In genomic region chr17:80063815-80064585, GRCh38 we compare ENCODE assay signal across 1 cellular context.
A peak's percentile ranks its signal among the peaks of the same experiment; 100 is the strongest.
TF ChIP-seq lines count a peak whose summit lies in the region.

No MANE protein-coding gene starts in this region.

TF ChIP-seq in HepG2, 621 proteins besides CTCF, POLR2A, EP300 and RAD21 (continued from another document and continues in another):
- TF ChIP-seq, protein P1, sequence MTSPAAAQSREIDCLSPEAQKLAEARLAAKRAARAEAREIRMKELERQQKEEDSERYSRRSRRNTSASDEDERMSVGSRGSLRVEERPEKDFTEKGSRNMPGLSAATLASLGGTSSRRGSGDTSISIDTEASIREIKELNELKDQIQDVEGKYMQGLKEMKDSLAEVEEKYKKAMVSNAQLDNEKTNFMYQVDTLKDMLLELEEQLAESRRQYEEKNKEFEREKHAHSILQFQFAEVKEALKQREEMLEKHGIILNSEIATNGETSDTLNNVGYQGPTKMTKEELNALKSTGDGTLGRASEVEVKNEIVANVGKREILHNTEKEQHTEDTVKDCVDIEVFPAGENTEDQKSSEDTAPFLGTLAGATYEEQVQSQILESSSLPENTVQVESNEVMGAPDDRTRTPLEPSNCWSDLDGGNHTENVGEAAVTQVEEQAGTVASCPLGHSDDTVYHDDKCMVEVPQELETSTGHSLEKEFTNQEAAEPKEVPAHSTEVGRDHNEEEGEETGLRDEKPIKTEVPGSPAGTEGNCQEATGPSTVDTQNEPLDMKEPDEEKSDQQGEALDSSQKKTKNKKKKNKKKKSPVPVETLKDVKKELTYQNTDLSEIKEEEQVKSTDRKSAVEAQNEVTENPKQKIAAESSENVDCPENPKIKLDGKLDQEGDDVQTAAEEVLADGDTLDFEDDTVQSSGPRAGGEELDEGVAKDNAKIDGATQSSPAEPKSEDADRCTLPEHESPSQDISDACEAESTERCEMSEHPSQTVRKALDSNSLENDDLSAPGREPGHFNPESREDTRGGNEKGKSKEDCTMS (CRISPR knock-in tag; conservative IDR thresholded peaks at IDR 0.05): no peak
- TF ChIP-seq, protein P2, sequence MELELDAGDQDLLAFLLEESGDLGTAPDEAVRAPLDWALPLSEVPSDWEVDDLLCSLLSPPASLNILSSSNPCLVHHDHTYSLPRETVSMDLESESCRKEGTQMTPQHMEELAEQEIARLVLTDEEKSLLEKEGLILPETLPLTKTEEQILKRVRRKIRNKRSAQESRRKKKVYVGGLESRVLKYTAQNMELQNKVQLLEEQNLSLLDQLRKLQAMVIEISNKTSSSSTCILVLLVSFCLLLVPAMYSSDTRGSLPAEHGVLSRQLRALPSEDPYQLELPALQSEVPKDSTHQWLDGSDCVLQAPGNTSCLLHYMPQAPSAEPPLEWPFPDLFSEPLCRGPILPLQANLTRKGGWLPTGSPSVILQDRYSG (CRISPR knock-in tag; IDR thresholded peaks at IDR 0.05): no peak
- TF ChIP-seq ZMAT5 (CRISPR knock-in tag; IDR thresholded peaks at IDR 0.05; ENCODE audit: borderline replicate concordance, low read depth): no peak
- TF ChIP-seq ZNF784 (CRISPR knock-in tag; IDR thresholded peaks at IDR 0.05; ENCODE audit: borderline replicate concordance): no peak
- TF ChIP-seq ZNF251 (CRISPR knock-in tag; IDR thresholded peaks at IDR 0.05): no peak
- TF ChIP-seq, protein P3, sequence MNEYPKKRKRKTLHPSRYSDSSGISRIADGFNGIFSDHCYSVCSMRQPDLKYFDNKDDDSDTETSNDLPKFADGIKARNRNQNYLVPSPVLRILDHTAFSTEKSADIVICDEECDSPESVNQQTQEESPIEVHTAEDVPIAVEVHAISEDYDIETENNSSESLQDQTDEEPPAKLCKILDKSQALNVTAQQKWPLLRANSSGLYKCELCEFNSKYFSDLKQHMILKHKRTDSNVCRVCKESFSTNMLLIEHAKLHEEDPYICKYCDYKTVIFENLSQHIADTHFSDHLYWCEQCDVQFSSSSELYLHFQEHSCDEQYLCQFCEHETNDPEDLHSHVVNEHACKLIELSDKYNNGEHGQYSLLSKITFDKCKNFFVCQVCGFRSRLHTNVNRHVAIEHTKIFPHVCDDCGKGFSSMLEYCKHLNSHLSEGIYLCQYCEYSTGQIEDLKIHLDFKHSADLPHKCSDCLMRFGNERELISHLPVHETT (CRISPR knock-in tag; conservative IDR thresholded peaks at IDR 0.05): no peak
- TF ChIP-seq, protein P4, sequence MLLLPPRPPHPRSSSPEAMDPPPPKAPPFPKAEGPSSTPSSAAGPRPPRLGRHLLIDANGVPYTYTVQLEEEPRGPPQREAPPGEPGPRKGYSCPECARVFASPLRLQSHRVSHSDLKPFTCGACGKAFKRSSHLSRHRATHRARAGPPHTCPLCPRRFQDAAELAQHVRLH (CRISPR knock-in tag; IDR thresholded peaks at IDR 0.05; ENCODE audit: borderline replicate concordance, low read depth): no peak
- TF ChIP-seq KLF11 (CRISPR knock-in tag; IDR thresholded peaks at IDR 0.05): no peak
- TF ChIP-seq ZNF879 (CRISPR knock-in tag; IDR thresholded peaks at IDR 0.05): no peak
- TF ChIP-seq ZSCAN12 (CRISPR knock-in tag; IDR thresholded peaks at IDR 0.05): no peak
- TF ChIP-seq TCF7 (IDR thresholded peaks at IDR 0.05; ENCODE audit: low read depth): peak; percentile 7; the same call in 1 of the 2 replicates
- no peak for TF ChIP-seq CHD4 (IDR thresholded peaks at IDR 0.05; ENCODE audit: borderline replicate concordance, low read length)
- no peak for TF ChIP-seq CC2D1A (CRISPR knock-in tag; IDR thresholded peaks at IDR 0.05)
- TF ChIP-seq ATM (IDR thresholded peaks at IDR 0.05; ENCODE audit: borderline replicate concordance): no peak
- no peak for TF ChIP-seq ZNF460 (CRISPR knock-in tag; IDR thresholded peaks at IDR 0.05; ENCODE audit: borderline replicate concordance)
- TF ChIP-seq MTERF4 (CRISPR knock-in tag; IDR thresholded peaks at IDR 0.05): no peak
- TF ChIP-seq ZNF841 (CRISPR knock-in tag; IDR thresholded peaks at IDR 0.05; ENCODE audit: borderline replicate concordance): no peak
- no peak for TF ChIP-seq KMT2A (CRISPR knock-in tag; IDR thresholded peaks at IDR 0.05)
- no peak for TF ChIP-seq ZNF605 (CRISPR knock-in tag; IDR thresholded peaks at IDR 0.05)
- TF ChIP-seq TEAD2 (CRISPR knock-in tag; IDR thresholded peaks at IDR 0.05): no peak
- TF ChIP-seq ZNF138 (CRISPR knock-in tag; IDR thresholded peaks at IDR 0.05; ENCODE audit: low read depth): no peak
- TF ChIP-seq ZKSCAN8 (CRISPR knock-in tag; IDR thresholded peaks at IDR 0.05; ENCODE audit: borderline replicate concordance): no peak
- TF ChIP-seq NR2F6 (IDR thresholded peaks at IDR 0.05): no peak
- TF ChIP-seq NR2F6 (CRISPR knock-in tag; IDR thresholded peaks at IDR 0.05): peak; percentile 52
- TF ChIP-seq, protein P5, sequence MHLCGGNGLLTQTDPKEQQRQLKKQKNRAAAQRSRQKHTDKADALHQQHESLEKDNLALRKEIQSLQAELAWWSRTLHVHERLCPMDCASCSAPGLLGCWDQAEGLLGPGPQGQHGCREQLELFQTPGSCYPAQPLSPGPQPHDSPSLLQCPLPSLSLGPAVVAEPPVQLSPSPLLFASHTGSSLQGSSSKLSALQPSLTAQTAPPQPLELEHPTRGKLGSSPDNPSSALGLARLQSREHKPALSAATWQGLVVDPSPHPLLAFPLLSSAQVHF (CRISPR knock-in tag; IDR thresholded peaks at IDR 0.05): no peak
- no peak for TF ChIP-seq ZNF205 (CRISPR knock-in tag; IDR thresholded peaks at IDR 0.05)
- TF ChIP-seq FOXK1 (CRISPR knock-in tag; IDR thresholded peaks at IDR 0.05; ENCODE audit: borderline replicate concordance, low read depth): no peak
- TF ChIP-seq ZNF367 (CRISPR knock-in tag; IDR thresholded peaks at IDR 0.05; ENCODE audit: borderline replicate concordance): no peak
- no peak for TF ChIP-seq PATZ1 (CRISPR knock-in tag; IDR thresholded peaks at IDR 0.05)
- no peak for TF ChIP-seq ZNF510 (CRISPR knock-in tag; IDR thresholded peaks at IDR 0.05; ENCODE audit: low read depth)
- no peak for TF ChIP-seq HOXA9 (CRISPR knock-in tag; IDR thresholded peaks at IDR 0.05; ENCODE audit: borderline replicate concordance)
- TF ChIP-seq, protein P6, sequence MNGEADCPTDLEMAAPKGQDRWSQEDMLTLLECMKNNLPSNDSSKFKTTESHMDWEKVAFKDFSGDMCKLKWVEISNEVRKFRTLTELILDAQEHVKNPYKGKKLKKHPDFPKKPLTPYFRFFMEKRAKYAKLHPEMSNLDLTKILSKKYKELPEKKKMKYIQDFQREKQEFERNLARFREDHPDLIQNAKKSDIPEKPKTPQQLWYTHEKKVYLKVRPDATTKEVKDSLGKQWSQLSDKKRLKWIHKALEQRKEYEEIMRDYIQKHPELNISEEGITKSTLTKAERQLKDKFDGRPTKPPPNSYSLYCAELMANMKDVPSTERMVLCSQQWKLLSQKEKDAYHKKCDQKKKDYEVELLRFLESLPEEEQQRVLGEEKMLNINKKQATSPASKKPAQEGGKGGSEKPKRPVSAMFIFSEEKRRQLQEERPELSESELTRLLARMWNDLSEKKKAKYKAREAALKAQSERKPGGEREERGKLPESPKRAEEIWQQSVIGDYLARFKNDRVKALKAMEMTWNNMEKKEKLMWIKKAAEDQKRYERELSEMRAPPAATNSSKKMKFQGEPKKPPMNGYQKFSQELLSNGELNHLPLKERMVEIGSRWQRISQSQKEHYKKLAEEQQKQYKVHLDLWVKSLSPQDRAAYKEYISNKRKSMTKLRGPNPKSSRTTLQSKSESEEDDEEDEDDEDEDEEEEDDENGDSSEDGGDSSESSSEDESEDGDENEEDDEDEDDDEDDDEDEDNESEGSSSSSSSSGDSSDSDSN (CRISPR knock-in tag; IDR thresholded peaks at IDR 0.05): peak; percentile 56; the same call in 1 of the 2 replicates
- TF ChIP-seq ZNF577 (CRISPR knock-in tag; IDR thresholded peaks at IDR 0.05; ENCODE audit: borderline replicate concordance, low read depth): no peak
- no peak for TF ChIP-seq DDIT3 (CRISPR knock-in tag; IDR thresholded peaks at IDR 0.05)
- TF ChIP-seq, protein P7, sequence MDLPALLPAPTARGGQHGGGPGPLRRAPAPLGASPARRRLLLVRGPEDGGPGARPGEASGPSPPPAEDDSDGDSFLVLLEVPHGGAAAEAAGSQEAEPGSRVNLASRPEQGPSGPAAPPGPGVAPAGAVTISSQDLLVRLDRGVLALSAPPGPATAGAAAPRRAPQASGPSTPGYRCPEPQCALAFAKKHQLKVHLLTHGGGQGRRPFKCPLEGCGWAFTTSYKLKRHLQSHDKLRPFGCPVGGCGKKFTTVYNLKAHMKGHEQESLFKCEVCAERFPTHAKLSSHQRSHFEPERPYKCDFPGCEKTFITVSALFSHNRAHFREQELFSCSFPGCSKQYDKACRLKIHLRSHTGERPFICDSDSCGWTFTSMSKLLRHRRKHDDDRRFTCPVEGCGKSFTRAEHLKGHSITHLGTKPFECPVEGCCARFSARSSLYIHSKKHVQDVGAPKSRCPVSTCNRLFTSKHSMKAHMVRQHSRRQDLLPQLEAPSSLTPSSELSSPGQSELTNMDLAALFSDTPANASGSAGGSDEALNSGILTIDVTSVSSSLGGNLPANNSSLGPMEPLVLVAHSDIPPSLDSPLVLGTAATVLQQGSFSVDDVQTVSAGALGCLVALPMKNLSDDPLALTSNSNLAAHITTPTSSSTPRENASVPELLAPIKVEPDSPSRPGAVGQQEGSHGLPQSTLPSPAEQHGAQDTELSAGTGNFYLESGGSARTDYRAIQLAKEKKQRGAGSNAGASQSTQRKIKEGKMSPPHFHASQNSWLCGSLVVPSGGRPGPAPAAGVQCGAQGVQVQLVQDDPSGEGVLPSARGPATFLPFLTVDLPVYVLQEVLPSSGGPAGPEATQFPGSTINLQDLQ (CRISPR knock-in tag; IDR thresholded peaks at IDR 0.05): peak; percentile 27; the same call in 1 of the 2 replicates
- TF ChIP-seq ZNF572 (CRISPR knock-in tag; IDR thresholded peaks at IDR 0.05): no peak
- peak; percentile 54 for TF ChIP-seq XRCC5 (optimal IDR thresholded peaks at IDR 0.05; ENCODE audit: low read length)
- no peak for TF ChIP-seq ARID2 (CRISPR knock-in tag; IDR thresholded peaks at IDR 0.05; ENCODE audit: borderline replicate concordance)
- TF ChIP-seq PBX3 (CRISPR knock-in tag; IDR thresholded peaks at IDR 0.05; ENCODE audit: borderline replicate concordance): no peak
- peak; percentile 86 for TF ChIP-seq HNRNPL (IDR thresholded peaks at IDR 0.05; ENCODE audit: low read depth, low read length)
- no peak for TF ChIP-seq TSC22D2 (CRISPR knock-in tag; IDR thresholded peaks at IDR 0.05; ENCODE audit: borderline replicate concordance)
- no peak for TF ChIP-seq CAMTA2 (CRISPR knock-in tag; IDR thresholded peaks at IDR 0.05; ENCODE audit: borderline replicate concordance)
- no peak for TF ChIP-seq SIX4 (CRISPR knock-in tag; IDR thresholded peaks at IDR 0.05)
- no peak for TF ChIP-seq KDM5A (IDR thresholded peaks at IDR 0.05; ENCODE audit: borderline replicate concordance, low read length)
- no peak for TF ChIP-seq HNRNPLL (IDR thresholded peaks at IDR 0.05; ENCODE audit: low read depth, low read length, poor library complexity, severe bottlenecking)
- no peak; the same call in 1 of the 2 replicates for TF ChIP-seq CBX5 (CRISPR knock-in tag; IDR thresholded peaks at IDR 0.05; ENCODE audit: borderline replicate concordance)
